ENCODE assay signal across 8 cellular contexts in genomic region chr9:97984188-97985057, GRCh38. TPM values are rescaled to one million over a fixed set of nuclear protein-coding genes. Genes with fewer than 3 reads are reported as not detected.
DNase-seq lines count a peak whose midpoint lies in the region; ATAC-seq and TF ChIP-seq lines count a peak whose summit lies in the region.

No MANE protein-coding gene starts in this region.

- H3K4me1 Mint-ChIP-seq in T-helper 17 cell, result peaks cover 46% of the 10 kb centered on the region

- peak overlapping the region; percentile 95 for H3K27ac Mint-ChIP-seq in T-helper 17 cell

- intact Hi-C loops in left ventricle myocardium superior (cut with micrococcal nuclease), result loop anchor here (10.0 kb wide), 1 partner anchor 50 kb away; no protein-coding TSS in a partner anchor
- intact Hi-C loops in prostate gland (cut with DNase I), result loop anchor here (5.0 kb wide), 1 partner anchor 53 kb away; no protein-coding TSS in a partner anchor
- intact Hi-C loops in upper lobe of right lung (cut with DNase I), result no loop called here

- peak overlapping the region; percentile 97 to 99 for H3K27ac ChIP-seq in prostate gland
- H3K27ac ChIP-seq in upper lobe of right lung, result peak overlapping the region; percentile 96

- H3K36me3 Mint-ChIP-seq in T-helper 17 cell (ENCODE audit: low read depth), result no peaks in the 10 kb centered on the region

- H3K9me3 ChIP-seq in T-helper 17 cell (ENCODE audit: control insufficient read depth, low read length, poor library complexity, severe bottlenecking) (no peaks in the 10 kb centered on the region), prostate gland (no peaks in the 10 kb centered on the region), upper lobe of right lung (no peaks in the 10 kb centered on the region)

- WGBS in prostate gland, result 0% methylated on average over 33 of the region's 116 CpGs

- H3K36me3 ChIP-seq in prostate gland (no peaks in the 10 kb centered on the region), upper lobe of right lung (no peaks in the 10 kb centered on the region)

- peak; percentile 65 for TF ChIP-seq POLR2A in prostate gland (IDR thresholded peaks at IDR 0.05)

- H3K27me3 Mint-ChIP-seq in T-helper 17 cell, result no peaks in the 10 kb centered on the region

- peak overlapping the region; percentile 64 for H3K4me3 Mint-ChIP-seq in T-helper 17 cell

- peak; percentile 32 for ATAC-seq in GM21717 (IDR thresholded peaks at IDR 0.05; ENCODE audit: unreplicated experiment)
- ATAC-seq in T-helper 17 cell, result peak; percentile 47
- peak; percentile 30 for ATAC-seq in left ventricle myocardium superior
- peak; percentile 62 for ATAC-seq in upper lobe of right lung

- DNase-seq in DMS79 (lab: John Stamatoyannopoulos, UW), result peak; percentile 8
- DNase-seq in LoVo (ENCODE audit: low spot score), result peak; percentile 58
- peak; percentile 71 to 74 (median 73) for DNase-seq in T-helper 17 cell
- peak in 50 of 56 donors; percentile 11 to 80 (median 59) for DNase-seq in amygdala (lab: John Stamatoyannopoulos, UW)
- DNase-seq in left ventricle myocardium superior, result peak; percentile 94
- peak; percentile 67 for DNase-seq in prostate gland (ENCODE audit: low spot score)
- peak; percentile 93 for DNase-seq in upper lobe of right lung

- H3K4me1 ChIP-seq in prostate gland (replicated peaks), result peaks cover 9% of the 10 kb centered on the region
- peaks cover 34% of the 10 kb centered on the region for H3K4me1 ChIP-seq in upper lobe of right lung

- peak overlapping the region; percentile 95 to 97 for H3K4me3 ChIP-seq in prostate gland
- H3K4me3 ChIP-seq in upper lobe of right lung, result peak overlapping the region; percentile 98

- H3K27me3 ChIP-seq in prostate gland (replicated peaks; ENCODE audit: insufficient read depth), result no peaks in the 10 kb centered on the region
- H3K27me3 ChIP-seq in upper lobe of right lung, result no peaks in the 10 kb centered on the region

- peak in 1 of 4 experiments; percentile 9 for TF ChIP-seq CTCF in prostate gland (IDR thresholded peaks at IDR 0.05)
- no peak for TF ChIP-seq CTCF in upper lobe of right lung (IDR thresholded peaks at IDR 0.05)

RNA-seq across cellular contexts. Expression of gene ANP32B, which starts 1.3 kb away (rescaled TPM):
- total RNA-seq in T-helper 17 cell, result 100 to 1,000 TPM; 143 to 158 TPM
- total RNA-seq in left ventricle myocardium superior, result 49.1 TPM
- total RNA-seq in prostate gland, result 10 to 100 TPM; 22.5 to 25.1 TPM
- total RNA-seq in upper lobe of right lung, result 107 TPM

RNA-seq across cellular contexts. Expression of gene HEMGN, which starts 46.5 kb away (rescaled TPM):
- total RNA-seq in T-helper 17 cell (1 to 10 TPM; 1.3 to 9.0 TPM), left ventricle myocardium superior (not detected), prostate gland (1 to 10 TPM in 1 of 2 donors, not detected in 1; 1.4 TPM), upper lobe of right lung (not detected)

Comparison
In these comparisons a context has a peak if more than half of its experiments do, and no peak if none do; other contexts are left out.
1. Peak in every context shown above with its lines: DNase-seq, ATAC-seq, H3K4me3 ChIP-seq and H3K27ac ChIP-seq.
2. DNase-seq: peak in every context shown above with its lines; median percentile 94 in left ventricle myocardium superior; 93 in upper lobe of right lung; 73 in T-helper 17 cell; 67 in prostate gland; 59 in amygdala; 58 in LoVo; 8 in DMS79.